In genomic region chr17:78041401-78042179, GRCh38 we compare ENCODE assay signal across 8 cellular contexts.
DNase-seq lines count a peak whose midpoint lies in the region; ATAC-seq and TF ChIP-seq lines count a peak whose summit lies in the region.

No MANE protein-coding gene starts in this region.

- peak overlapping the region; percentile 76 to 92 (median 90) for H3K27ac ChIP-seq in esophagus squamous epithelium

- TF ChIP-seq POLR2A in esophagus squamous epithelium (IDR thresholded peaks at IDR 0.05) = no peak

- H3K9me3 ChIP-seq in esophagus squamous epithelium = no peaks in the 10 kb centered on the region

- DNase-seq in EH (ENCODE audit: low read depth) (peak; percentile 42), esophagus squamous epithelium (lab: John Stamatoyannopoulos, UW) (no peak), retinal pigment epithelial cell (ENCODE audit: low read depth) (no peak), omental fat pad (ENCODE audit: low spot score) (no peak), SKM-1 (lab: John Stamatoyannopoulos, UW; ENCODE audit: unreplicated experiment) (no peak)

- no peak for TF ChIP-seq CTCF in esophagus squamous epithelium (IDR thresholded peaks at IDR 0.05)
- TF ChIP-seq CTCF in retinal pigment epithelial cell (conservative IDR thresholded peaks at IDR 0.05; ENCODE audit: low read depth, low read length) = no peak
- TF ChIP-seq CTCF in omental fat pad (IDR thresholded peaks at IDR 0.05) = no peak

- H3K4me3 ChIP-seq in esophagus squamous epithelium = peak overlapping the region; percentile 38 to 67 (median 60)
- H3K4me3 ChIP-seq in retinal pigment epithelial cell (ENCODE audit: low read length) = peak overlapping the region; percentile 71

- ATAC-seq in SK-N-SH treated with all-trans-retinoic acid at 6 μM for 48 hours (peak; percentile 55), GM21786 (IDR thresholded peaks at IDR 0.05; ENCODE audit: unreplicated experiment) (no peak), omental fat pad (ENCODE audit: low FRiP score) (no peak), HG02885 (IDR thresholded peaks at IDR 0.05; ENCODE audit: poor library complexity, unreplicated experiment) (no peak)

- peaks cover 0 to 7% (median 0%) of the 10 kb centered on the region in 3 donors for H3K36me3 ChIP-seq in esophagus squamous epithelium

- WGBS in esophagus squamous epithelium, 2 donors = 22 to 32% methylated on average over 6 of the region's 6 CpGs

- no peaks in the 10 kb centered on the region for H3K27me3 ChIP-seq in esophagus squamous epithelium

- intact Hi-C loops in esophagus squamous epithelium (cut with DNase I) = no loop called here

- H3K4me1 ChIP-seq in esophagus squamous epithelium = peaks cover 0 to 45% (median 19%) of the 10 kb centered on the region in 3 donors

TF ChIP-seq in SK-N-SH treated with all-trans-retinoic acid at 6 μM for 48 hours, 23 proteins besides CTCF, POLR2A, EP300 and RAD21:
- no peak for TF ChIP-seq PATZ1 (CRISPR knock-in tag; IDR thresholded peaks at IDR 0.05; ENCODE audit: borderline replicate concordance)
- TF ChIP-seq TSHZ2 (CRISPR knock-in tag; IDR thresholded peaks at IDR 0.05) = no peak
- TF ChIP-seq ZC3H10 (CRISPR knock-in tag; IDR thresholded peaks at IDR 0.05) = no peak
- TF ChIP-seq ZNF70 (CRISPR knock-in tag; IDR thresholded peaks at IDR 0.05) = no peak
- TF ChIP-seq ZFP3 (CRISPR knock-in tag; IDR thresholded peaks at IDR 0.05) = no peak
- no peak for TF ChIP-seq CREB5 (CRISPR knock-in tag; IDR thresholded peaks at IDR 0.05; ENCODE audit: low read depth)
- no peak for TF ChIP-seq GLIS3 (CRISPR knock-in tag; IDR thresholded peaks at IDR 0.05)
- TF ChIP-seq ZNF565 (CRISPR knock-in tag; conservative IDR thresholded peaks at IDR 0.05; ENCODE audit: low read depth) = no peak
- no peak for TF ChIP-seq ARNTL (CRISPR knock-in tag; IDR thresholded peaks at IDR 0.05; ENCODE audit: borderline replicate concordance, low read depth)
- TF ChIP-seq OSR1 (CRISPR knock-in tag; IDR thresholded peaks at IDR 0.05) = no peak
- no peak for TF ChIP-seq SNAI2 (CRISPR knock-in tag; IDR thresholded peaks at IDR 0.05)
- no peak for TF ChIP-seq POU6F1 (CRISPR knock-in tag; IDR thresholded peaks at IDR 0.05; ENCODE audit: borderline replicate concordance, low read depth)
- TF ChIP-seq TOX (CRISPR knock-in tag; IDR thresholded peaks at IDR 0.05; ENCODE audit: borderline replicate concordance) = no peak
- TF ChIP-seq CSDC2 (CRISPR knock-in tag; IDR thresholded peaks at IDR 0.05) = no peak
